Comparison of ENCODE assay signal across 21 cellular contexts in genomic region chr2:55147041-55147440, GRCh38.
"Had no signal": no experiment of that assay in that cellular context is flagged by ENCODE, and none has a peak within 500 bp of the region (broad histone marks: within the 10 kb centered on the region; RNA-seq: fewer than 3 reads in every experiment).

No MANE protein-coding gene starts in this region.

- H3K9me2 ChIP-seq: SK-N-SH had no signal

- H3K27ac ChIP-seq: RWPE1 had no signal

- DNase-seq: Karpas-422, KG1, MG63, NCI-H1092, NCI-H1105 treated with DMSO at 0.1 percent for 48 hours, NCI-H1417 treated with DMSO at 0.1 percent for 48 hours, NCI-H146, NCI-H1694 treated with DMSO at 0.1 percent for 48 hours, NCI-H1930, NCI-H2081, NCI-H2171, NCI-H226, NCI-H446, NCI-H510A, NCI-H524 treated with DMSO at 0.1 percent for 48 hours, NCI-H69, NCI-H774, SHP77, SK-N-SH, SW 1271 had no signal

- H3K4me3 ChIP-seq: MG63 had no signal

- H3K9me3 ChIP-seq: MG63, SK-N-SH had no signal

- H3K36me3 ChIP-seq: MG63 had no signal

- H3K27me3 ChIP-seq: MG63 had no signal

- H3K9ac ChIP-seq: SK-N-SH had no signal
